21 cellular contexts compared by ENCODE assay signal in the genomic region with DNA sequence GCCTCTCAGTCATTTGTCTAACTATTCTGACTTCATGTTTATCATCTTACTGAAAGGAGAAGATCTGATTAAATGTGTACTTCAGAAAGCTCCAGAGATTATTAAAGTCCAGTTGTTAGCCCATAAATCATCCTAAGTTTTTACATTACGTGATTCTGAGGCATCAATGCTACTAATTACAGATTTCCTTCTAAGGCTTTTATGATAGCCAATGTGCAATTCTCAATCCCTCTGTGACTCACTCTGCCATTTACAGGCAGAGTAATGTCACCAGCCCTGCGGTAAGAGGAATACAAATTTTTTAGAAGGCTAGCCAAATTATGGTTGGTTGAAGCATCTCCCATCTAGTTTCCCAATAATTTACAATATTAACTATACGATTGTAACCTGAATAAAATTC.
DNase-seq lines count a peak whose midpoint lies in the region; ATAC-seq, FAIRE-seq and TF ChIP-seq lines count a peak whose summit lies in the region.
"Had no signal": no experiment of that assay in that cellular context is flagged by ENCODE, and none has a peak within 500 bp of the region (broad histone marks: within the 10 kb centered on the region; RNA-seq: fewer than 3 reads in every experiment).

No MANE protein-coding gene starts in this region.

- peak; percentile 36 for FAIRE-seq in H54 (lab: Jason Lieb, UNC)
- FAIRE-seq: A204.1, D721Med, H1, HTR-8/SVneo, K562 had no signal

- no peaks in the 10 kb centered on the region for H3K9me2 ChIP-seq in PC-3 (replicated peaks; ENCODE audit: low read length)

- WGBS in ovary, 3 donors, result 88 to 91% (median 90%) methylated on average over 3 of the region's 3 CpGs

- intact Hi-C loops in PC-3 (cut with micrococcal nuclease) (no loop called here), ovary (cut with DNase I) (no loop called here), sciatic nerve (cut with DNase I) (no loop called here)

- H3K4me3 ChIP-seq in PC-3 (ENCODE audit: low read length) (no peak overlapping the region), ovary (no peak overlapping the region)
- H3K4me3 ChIP-seq: HAP-1, K562 had no signal

- H3K36me3 ChIP-seq in PC-3 (ENCODE audit: low read depth, low read length) (no peaks in the 10 kb centered on the region), ovary (no peaks in the 10 kb centered on the region)
- H3K36me3 ChIP-seq: BE2C, HAP-1 had no signal

- H3K79me2 ChIP-seq in PC-3 (ENCODE audit: low read length), result no peaks in the 10 kb centered on the region

- H3K9ac ChIP-seq in PC-3 (ENCODE audit: low read length), result no peak overlapping the region

- TF ChIP-seq EP300 in ovary (IDR thresholded peaks at IDR 0.05), result no peak

- POLR2A ChIA-PET in PC-3 (lab: Charles Lee; ENCODE audit: unreplicated experiment), result no interaction called here

- no peaks in the 10 kb centered on the region for H3K9me3 ChIP-seq in PC-3 (ENCODE audit: low read length)
- no peaks in the 10 kb centered on the region for H3K9me3 ChIP-seq in ovary
- H3K9me3 ChIP-seq: BE2C, HAP-1 had no signal

- H3K4me1 ChIP-seq in PC-3 (ENCODE audit: insufficient read depth, low read length) (peaks cover 25% of the 10 kb centered on the region), ovary (ENCODE audit: insufficient read depth) (no peaks in the 10 kb centered on the region)
- H3K4me1 ChIP-seq: BE2C, HAP-1 had no signal

- no peak overlapping the region for H3K4me2 ChIP-seq in PC-3 (ENCODE audit: low read length)

- no peaks in the 10 kb centered on the region for H3K27me3 ChIP-seq in PC-3 (ENCODE audit: low read length)
- H3K27me3 ChIP-seq in ovary, result no peaks in the 10 kb centered on the region
- H3K27me3 ChIP-seq: BE2C had no signal

- BruUV-seq in PC-3 (replicated peaks; lab: Mats Ljungman, UMichigan), result no TSS peak

- no peak overlapping the region for H2AFZ ChIP-seq in PC-3 (ENCODE audit: low read length)

- H4K20me1 ChIP-seq in PC-3 (ENCODE audit: low read length), result no peaks in the 10 kb centered on the region

- no peaks in the 10 kb centered on the region for H3F3A ChIP-seq in PC-3 (ENCODE audit: low read length, unreplicated experiment)

- CTCF ChIA-PET in PC-3 (lab: Charles Lee), result no interaction called here

- TF ChIP-seq POLR2A in H54 (IDR thresholded peaks at IDR 0.05; ENCODE audit: low read depth, low read length) (no peak), ovary (IDR thresholded peaks at IDR 0.05) (no peak)

- DNase-seq in EL (peak; percentile 3), H54 (ENCODE audit: insufficient read length, low spot score) (no peak), PC-3 (peak; percentile 19), myocyte (ENCODE audit: low read depth) (peak; percentile 18), OCI-M1 (lab: John Stamatoyannopoulos, UW) (no peak), ovary (no peak), sciatic nerve (ENCODE audit: low spot score) (no peak)
- DNase-seq: ACHN; BE2C; C1 segment of cervical spinal cord; CD4-positive, CD25-positive, alpha-beta regulatory T cell; CD8-positive, alpha-beta memory T cell; COR-L47; GF-D8; IMR-90 had no signal

- no peak overlapping the region for H3K27ac ChIP-seq in PC-3 (ENCODE audit: low read length)
- no peak overlapping the region for H3K27ac ChIP-seq in ovary

- no peak for TF ChIP-seq CTCF in PC-3 (conservative IDR thresholded peaks at IDR 0.05; ENCODE audit: low read depth, low read length)
- no peak for TF ChIP-seq CTCF in ovary (IDR thresholded peaks at IDR 0.05)

- ATAC-seq in PC-3 (no peak), sciatic nerve (no peak)
- ATAC-seq: K562 had no signal

Comparison
In these comparisons a context has a peak if more than half of its experiments do, and no peak if none do; other contexts are left out.
1. DNase-seq: peak in EL (single experiment), PC-3 (single experiment) and myocyte (single experiment); none in H54 (single experiment), OCI-M1 (single experiment), ovary (0 of 5) and sciatic nerve (single experiment).